ENCODE assay signal across 21 cellular contexts in genomic region chr19:46848389-46848788, GRCh38. TPM values are rescaled to one million over a fixed set of nuclear protein-coding genes. Genes with fewer than 3 reads are reported as not detected.
DNase-seq lines count a peak whose midpoint lies in the region; ATAC-seq, FAIRE-seq and TF ChIP-seq lines count a peak whose summit lies in the region.
"Had no signal": no experiment of that assay in that cellular context is flagged by ENCODE, and none has a peak within 500 bp of the region (broad histone marks: within the 10 kb centered on the region; RNA-seq: fewer than 3 reads in every experiment).

No MANE protein-coding gene starts in this region.

- ATAC-seq in CD4-positive, alpha-beta T cell (ENCODE audit: poor library complexity) = no peak
- ATAC-seq in right lobe of liver = no peak
- no peak for ATAC-seq in WTC11
- no peak for ATAC-seq in GM18868 (IDR thresholded peaks at IDR 0.05; ENCODE audit: unreplicated experiment)
- ATAC-seq: activated T-cell treated with anti-CD3 and anti-CD28 coated beads, Interleukin-2, amount 50 U/mL, for 72 hours; Right ventricle myocardium inferior had no signal

- CTCF ChIA-PET in CD4-positive, alpha-beta T cell (lab: Charles Lee) = no interaction called here
- CTCF ChIA-PET in WTC11 (lab: Charles Lee) = no interaction called here

- no peak overlapping the region for H2AFZ ChIP-seq in astrocyte (ENCODE audit: low read depth, low read length)

- no peaks in the 10 kb centered on the region for H3K9me3 Mint-ChIP-seq in CD4-positive, alpha-beta T cell
- no peaks in the 10 kb centered on the region for H3K9me3 Mint-ChIP-seq in astrocyte (ENCODE audit: unreplicated experiment)
- no peaks in the 10 kb centered on the region for H3K9me3 Mint-ChIP-seq in WTC11
- H3K9me3 Mint-ChIP-seq: activated T-cell treated with anti-CD3 and anti-CD28 coated beads, Interleukin-2, amount 50 U/mL, for 72 hours; central memory CD8-positive, alpha-beta T cell had no signal

- no peaks in the 10 kb centered on the region for H3K27me3 Mint-ChIP-seq in CD4-positive, alpha-beta T cell
- H3K27me3 Mint-ChIP-seq in astrocyte (ENCODE audit: low read depth, unreplicated experiment) (no peaks in the 10 kb centered on the region), WTC11 (ENCODE audit: low read depth) (no peaks in the 10 kb centered on the region)
- H3K27me3 Mint-ChIP-seq: central memory CD8-positive, alpha-beta T cell had no signal

- H3K9ac ChIP-seq in astrocyte (ENCODE audit: low read length) = no peak overlapping the region

- intact Hi-C loops in CD4-positive, alpha-beta T cell (cut with DNase I, micrococcal nuclease) = no loop called here
- intact Hi-C loops in right lobe of liver (cut with DNase I) = no loop called here
- intact Hi-C loops in tibial artery (cut with DNase I; ENCODE audit: low total_unique reads) = no loop called here
- intact Hi-C loops in vagina (cut with DNase I) = no loop called here

- no peak overlapping the region for H3K4me3 ChIP-seq in astrocyte (ENCODE audit: insufficient read depth, low read depth, low read length)
- no peak overlapping the region for H3K4me3 ChIP-seq in right lobe of liver
- no peak overlapping the region for H3K4me3 ChIP-seq in tibial artery
- no peak overlapping the region for H3K4me3 ChIP-seq in vagina
- H3K4me3 ChIP-seq: uterus had no signal

- H3K9me3 ChIP-seq in CD4-positive, alpha-beta T cell (ENCODE audit: control insufficient read depth, low read length) = no peaks in the 10 kb centered on the region
- no peaks in the 10 kb centered on the region for H3K9me3 ChIP-seq in astrocyte (ENCODE audit: insufficient read depth, low read depth, low read length)
- no peaks in the 10 kb centered on the region for H3K9me3 ChIP-seq in right lobe of liver
- no peaks in the 10 kb centered on the region for H3K9me3 ChIP-seq in tibial artery
- no peaks in the 10 kb centered on the region for H3K9me3 ChIP-seq in vagina
- H3K9me3 ChIP-seq: neutrophil, uterus had no signal

- H3K36me3 ChIP-seq in astrocyte (ENCODE audit: insufficient read depth, low read length) (peaks cover 5% of the 10 kb centered on the region), right lobe of liver (peaks cover 0 to 12% (median 6%) of the 10 kb centered on the region in 4 donors), tibial artery (peaks cover 22 to 30% (median 24%) of the 10 kb centered on the region in 3 donors), vagina (peaks cover 0 to 15% of the 10 kb centered on the region in 2 donors)
- H3K36me3 ChIP-seq: uterus had no signal

- POLR2A ChIA-PET in CD4-positive, alpha-beta T cell (lab: Charles Lee) = no interaction called here
- POLR2A ChIA-PET in WTC11 (lab: Charles Lee) = no interaction called here

- H3K4me3 Mint-ChIP-seq in CD4-positive, alpha-beta T cell = peak overlapping the region; percentile 38
- peak overlapping the region; percentile 98 for H3K4me3 Mint-ChIP-seq in astrocyte (ENCODE audit: unreplicated experiment)
- H3K4me3 Mint-ChIP-seq in WTC11 = no peak overlapping the region

- peaks cover 48% of the 10 kb centered on the region for H4K20me1 ChIP-seq in astrocyte (ENCODE audit: insufficient read depth, low read length)

- no peak overlapping the region for H3K27ac ChIP-seq in CD4-positive, alpha-beta T cell (ENCODE audit: low read depth, low read length)
- H3K27ac ChIP-seq in astrocyte (ENCODE audit: low read depth, low read length) (no peak overlapping the region), right lobe of liver (peak overlapping the region; percentile 70 to 79 (median 72)), tibial artery (peak overlapping the region; percentile 85 to 97), vagina (no peak overlapping the region)
- H3K27ac ChIP-seq: neutrophil, uterus had no signal

- H3K27me3 ChIP-seq in CD4-positive, alpha-beta T cell (ENCODE audit: control insufficient read depth, insufficient read depth, low read length) = no peaks in the 10 kb centered on the region
- no peaks in the 10 kb centered on the region for H3K27me3 ChIP-seq in astrocyte (ENCODE audit: insufficient read depth, low read length)
- no peaks in the 10 kb centered on the region for H3K27me3 ChIP-seq in right lobe of liver
- H3K27me3 ChIP-seq in tibial artery = no peaks in the 10 kb centered on the region
- no peaks in the 10 kb centered on the region for H3K27me3 ChIP-seq in vagina
- H3K27me3 ChIP-seq: neutrophil, uterus had no signal

- H3K79me2 ChIP-seq in astrocyte (ENCODE audit: insufficient read depth, low read length) = peaks cover 48% of the 10 kb centered on the region

- no peak for TF ChIP-seq POLR2A in right lobe of liver (IDR thresholded peaks at IDR 0.05)
- no peak for TF ChIP-seq POLR2A in vagina (IDR thresholded peaks at IDR 0.05)

- peaks cover 33% of the 10 kb centered on the region for H3K4me1 Mint-ChIP-seq in CD4-positive, alpha-beta T cell (ENCODE audit: low read depth)
- H3K4me1 Mint-ChIP-seq in astrocyte (ENCODE audit: low read depth, unreplicated experiment) (peaks cover 12% of the 10 kb centered on the region), WTC11 (peaks cover 12% of the 10 kb centered on the region)

- no peak for DNase-seq in CD4-positive, alpha-beta T cell
- DNase-seq in astrocyte (ENCODE audit: low read depth) (no peak), right lobe of liver (peak in 1 of 3 donors; percentile 28), tibial artery (no peak), vagina (ENCODE audit: extremely low spot score in 2 of 2) (no peak), WTC11 (ENCODE audit: low spot score) (no peak)
- DNase-seq: activated naive CD4-positive, alpha-beta T cell treated with anti-CD3 and anti-CD28 coated beads, Interleukin-2, amount 50 U/mL, for 16 hours; activated T-cell treated with anti-CD3 and anti-CD28 coated beads, Interleukin-2, amount 50 U/mL, for 72 hours; anterior cingulate cortex; DMS79 treated with DMSO at 0.1 percent for 48 hours; Karpas-422; NCI-H187 treated with DMSO at 0.1 percent for 48 hours; NCI-H2227 treated with DMSO at 0.1 percent for 48 hours; NCI-H748 treated with DMSO at 0.1 percent for 48 hours; stimulated activated CD4-positive, alpha-beta T cell treated with anti-CD3 and anti-CD28 coated beads, Interleukin-12 subunit alpha, Interleukin-12 subunit beta, amount 100 ng/mL, for 4 hours; uterus had no signal

- peaks cover 29% of the 10 kb centered on the region for H3K36me3 Mint-ChIP-seq in CD4-positive, alpha-beta T cell (ENCODE audit: low read depth)
- peaks cover 8% of the 10 kb centered on the region for H3K36me3 Mint-ChIP-seq in astrocyte (ENCODE audit: low read depth, unreplicated experiment)
- H3K36me3 Mint-ChIP-seq in WTC11 = peaks cover 19% of the 10 kb centered on the region

- no peak for TF ChIP-seq CTCF in CD4-positive, alpha-beta T cell (IDR thresholded peaks at IDR 0.05)
- TF ChIP-seq CTCF in astrocyte (IDR thresholded peaks at IDR 0.05; ENCODE audit: insufficient read depth, low read depth, low read length) (no peak), right lobe of liver (IDR thresholded peaks at IDR 0.05) (no peak), tibial artery (IDR thresholded peaks at IDR 0.05) (no peak), vagina (IDR thresholded peaks at IDR 0.05) (no peak), WTC11 (IDR thresholded peaks at IDR 0.05) (no peak)

- WGBS in right lobe of liver (ENCODE audit: insufficient coverage, low coverage, low lambda C conversion rate, missing lambda C conversion rate) = 92% methylated on average over 2 of the region's 2 CpGs

- FAIRE-seq in astrocyte (lab: Jason Lieb, UNC) = no peak
- FAIRE-seq: TTC549 had no signal

- peaks cover 13% of the 10 kb centered on the region for H3K4me1 ChIP-seq in astrocyte (ENCODE audit: insufficient read depth, low read length)
- peaks cover 0 to 24% (median 5%) of the 10 kb centered on the region in 4 donors for H3K4me1 ChIP-seq in right lobe of liver
- H3K4me1 ChIP-seq in tibial artery = peaks cover 0 to 21% (median 12%) of the 10 kb centered on the region in 4 donors
- H3K4me1 ChIP-seq in vagina = peaks cover 16% of the 10 kb centered on the region

- H3K27ac Mint-ChIP-seq in CD4-positive, alpha-beta T cell = no peak overlapping the region
- peak overlapping the region; percentile 4 for H3K27ac Mint-ChIP-seq in astrocyte (ENCODE audit: unreplicated experiment)
- no peak overlapping the region for H3K27ac Mint-ChIP-seq in WTC11
- H3K27ac Mint-ChIP-seq: activated T-cell treated with anti-CD3 and anti-CD28 coated beads, Interleukin-2, amount 50 U/mL, for 72 hours had no signal

- H3K4me2 ChIP-seq in astrocyte (ENCODE audit: low read length) = peak overlapping the region; percentile 91

TF ChIP-seq in WTC11, 78 proteins besides CTCF, POLR2A, EP300 and RAD21 (continues in another document):
- TF ChIP-seq ATF3 (CRISPR knock-in tag; conservative IDR thresholded peaks at IDR 0.05) (no peak), JUN (CRISPR knock-in tag; IDR thresholded peaks at IDR 0.05) (no peak), ATF6 (CRISPR knock-in tag; IDR thresholded peaks at IDR 0.05) (no peak), FOXP1 (CRISPR knock-in tag; IDR thresholded peaks at IDR 0.05; ENCODE audit: borderline replicate concordance) (no peak)

RNA-seq across cellular contexts. Expression of gene AP2S1, which starts 2.3 kb away (rescaled TPM):
- 10 to 100 TPM; 24.5 to 26.9 TPM for total RNA-seq in CD4-positive, alpha-beta T cell
- 262 and 278 TPM in 2 replicates for total RNA-seq in astrocyte
- 10 to 100 TPM; 67.2 to 82.6 (median 73.6) TPM for total RNA-seq in right lobe of liver
- total RNA-seq in vagina = 75.9 TPM
- total RNA-seq in WTC11 (2021) = 232 to 249 TPM (median 234 TPM) in 3 replicates

RNA-seq across cellular contexts. Expression of gene ARHGAP35, which starts 12.4 kb away (rescaled TPM):
- total RNA-seq in CD4-positive, alpha-beta T cell = 10 to 100 TPM; 15.7 to 16.1 TPM
- total RNA-seq in astrocyte (55.2 and 57.9 TPM in 2 replicates), right lobe of liver (10 to 100 TPM; 33.5 to 54.4 (median 47.8) TPM), vagina (42.5 TPM), WTC11 (2021) (47.2 to 56.3 TPM (median 47.3 TPM) in 3 replicates)

RNA-seq across cellular contexts. Expression of gene SLC1A5, which starts 60.0 kb away (rescaled TPM):
- 1 to 10 TPM; 7.1 TPM for total RNA-seq in CD4-positive, alpha-beta T cell
- 233 and 270 TPM in 2 replicates for total RNA-seq in astrocyte
- 1 to 10 TPM; 1.8 to 8.0 (median 4.4) TPM for total RNA-seq in right lobe of liver
- 147 TPM for total RNA-seq in vagina
- total RNA-seq in WTC11 (2021) = 173 to 239 TPM (median 187 TPM) in 3 replicates

Comparison
In these comparisons a context has a peak if more than half of its experiments do, and no peak if none do; other contexts are left out.
1. H3K27ac ChIP-seq: peak in right lobe of liver (3 of 3) and tibial artery (2 of 2); none in CD4-positive, alpha-beta T cell (single experiment), astrocyte (single experiment) and vagina (single experiment).
2. RNA of gene SLC1A5, which starts 60.0 kb away (total RNA-seq): 173 to 239 TPM in WTC11, 233 to 270 TPM in astrocyte and 147 TPM in vagina (single experiment); 7.1 TPM in CD4-positive, alpha-beta T cell and 1.8 to 8.0 TPM in right lobe of liver; every median in the first group is over 10 times any median in the second.